Comparison of ENCODE assay signal across 29 cellular contexts in genomic region chr2:23509071-23509470, GRCh38.
"Had no signal": no experiment of that assay in that cellular context is flagged by ENCODE, and none has a peak within 500 bp of the region (broad histone marks: within the 10 kb centered on the region; RNA-seq: fewer than 3 reads in every experiment).

No MANE protein-coding gene starts in this region.

- H3K9me3 ChIP-seq: ovary, psoas muscle, right lobe of liver, sigmoid colon, suprapubic skin, testis, tibial artery, transverse colon, upper lobe of right lung, uterus had no signal

- H3K27me3 ChIP-seq: ovary, right lobe of liver, sigmoid colon, suprapubic skin, testis, tibial artery, transverse colon, upper lobe of right lung, uterus had no signal

- H3K4me3 Mint-ChIP-seq: naive thymus-derived CD4-positive, alpha-beta T cell; natural killer cell; nephron progenitor cell; neural crest cell; stimulated activated memory B cell treated with anti-CD40 and anti-IgM and Interleukin-4, amounts not matched to agents 10 μg/mL and 1 μg/mL and 100 μg/mL, for 72 hours; stimulated activated naive CD8-positive, alpha-beta T cell treated with anti-CD3 and anti-CD28 coated beads, Interleukin-15, amount 100 ng/mL, for 72 hours; type B pancreatic cell had no signal

- H3K4me1 ChIP-seq: parathyroid adenoma, uterus had no signal

- H3K27ac ChIP-seq: ovary, parathyroid adenoma, psoas muscle, right lobe of liver, sigmoid colon, suprapubic skin, testis, transverse colon, upper lobe of right lung, uterus had no signal

- FAIRE-seq: small intestine had no signal

- H3K36me3 Mint-ChIP-seq: naive thymus-derived CD4-positive, alpha-beta T cell; natural killer cell; stimulated activated memory B cell treated with anti-CD40 and anti-IgM and Interleukin-4, amounts not matched to agents 10 μg/mL and 1 μg/mL and 100 μg/mL, for 72 hours; type B pancreatic cell had no signal

- H3K4me3 ChIP-seq: ovary, psoas muscle, right lobe of liver, sigmoid colon, suprapubic skin, testis, tibial artery, transverse colon, upper lobe of right lung, uterus had no signal

- DNase-seq: naive thymus-derived CD4-positive, alpha-beta T cell; natural killer cell; nephron progenitor cell; occipital lobe; ovary; psoas muscle; sigmoid colon; small intestine; stimulated activated CD4-positive, alpha-beta T cell treated with anti-CD3 and anti-CD28 coated beads, Interleukin-12 subunit alpha, Interleukin-12 subunit beta, amount 100 ng/mL, for 4 hours; stimulated activated CD4-positive, alpha-beta T cell treated with anti-CD3 and anti-CD28 coated beads, Interleukin-1b, Interleukin-23, amount 100 ng/mL, for 48 hours; stimulated activated CD4-positive, alpha-beta T cell treated with anti-CD3 and anti-CD28 coated beads, Interleukin-4, amount 100 ng/mL, for 1 hour; stimulated activated CD4-positive, alpha-beta T cell treated with anti-CD3 and anti-CD28 coated beads, Interleukin-4, amount 100 ng/mL, for 4 hours; stimulated activated CD8-positive, alpha-beta memory T cell treated with anti-CD3 and anti-CD28 coated beads, Interleukin-4, amount 100 ng/mL, for 48 hours; stimulated activated naive CD4-positive, alpha-beta T cell; stimulated activated naive CD8-positive, alpha-beta T cell treated with anti-CD3 and anti-CD28 coated beads, Interleukin-15, amount 100 ng/mL, for 72 hours; stimulated activated naive CD8-positive, alpha-beta T cell treated with anti-CD3 and anti-CD28 coated beads, Interleukin-15, Interleukin-2, amounts not matched to agents 100 U/mL and 50 U/mL, for 24 hours; substantia nigra; testis; tibial artery; transverse colon; upper lobe of right lung; uterus had no signal

- H3K27me3 Mint-ChIP-seq: stimulated activated memory B cell treated with anti-CD40 and anti-IgM and Interleukin-4, amounts not matched to agents 10 μg/mL and 1 μg/mL and 100 μg/mL, for 72 hours; type B pancreatic cell had no signal

- H3K9me3 Mint-ChIP-seq: naive thymus-derived CD4-positive, alpha-beta T cell; natural killer cell; nephron progenitor cell; neural crest cell; stimulated activated memory B cell treated with anti-CD40 and anti-IgM and Interleukin-4, amounts not matched to agents 10 μg/mL and 1 μg/mL and 100 μg/mL, for 72 hours; stimulated activated naive CD8-positive, alpha-beta T cell treated with anti-CD3 and anti-CD28 coated beads, Interleukin-15, amount 100 ng/mL, for 72 hours; type B pancreatic cell had no signal

- H3K36me3 ChIP-seq: ovary, right lobe of liver, sigmoid colon, suprapubic skin, tibial artery, transverse colon, upper lobe of right lung, uterus had no signal

- H3K27ac Mint-ChIP-seq: natural killer cell; progenitor cell of endocrine pancreas; stimulated activated memory B cell treated with anti-CD40 and anti-IgM and Interleukin-4, amounts not matched to agents 10 μg/mL and 1 μg/mL and 100 μg/mL, for 72 hours; stimulated activated naive CD8-positive, alpha-beta T cell treated with anti-CD3 and anti-CD28 coated beads, Interleukin-15, amount 100 ng/mL, for 72 hours; type B pancreatic cell had no signal
